ENCODE assay signal across 1 cellular context in the genomic region with DNA sequence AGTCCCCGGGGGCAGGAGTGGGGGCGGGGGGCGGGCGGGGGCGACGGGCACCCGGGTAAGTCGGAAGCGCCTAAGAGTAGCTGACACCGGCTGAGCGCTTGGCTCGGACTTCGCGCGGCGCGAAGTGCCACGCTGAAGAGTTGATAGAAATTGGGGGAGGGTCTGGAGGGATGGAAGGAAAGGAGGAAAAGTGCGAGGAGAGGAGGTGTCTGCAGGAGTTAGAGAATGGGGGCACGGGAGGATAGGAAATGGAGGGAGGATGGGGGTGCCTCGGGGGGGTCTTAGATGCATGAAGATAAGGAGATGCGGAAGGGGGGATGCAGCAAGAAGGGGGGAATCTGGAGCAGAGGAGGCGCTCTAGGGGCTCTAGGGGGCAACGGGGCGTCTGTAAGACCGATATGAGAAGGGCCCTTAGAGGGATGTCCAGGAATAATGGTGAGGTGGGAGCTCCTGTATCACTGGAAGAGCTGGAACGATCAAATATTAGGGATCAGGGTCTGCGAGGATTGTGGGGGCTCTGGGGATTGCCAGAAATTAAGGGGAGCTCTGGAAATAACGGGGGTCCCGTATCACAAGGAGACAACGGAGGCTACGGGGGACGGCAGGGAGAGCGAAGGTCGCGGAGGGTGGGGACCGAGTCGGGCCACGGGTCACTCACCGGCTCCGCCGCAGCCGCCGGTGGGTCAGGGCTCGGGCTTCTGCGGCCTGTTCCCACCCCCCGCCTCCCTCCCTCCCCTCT.
TF ChIP-seq lines count a peak whose summit lies in the region.

MYPOP (minus strand) TSS at position 702 of the 739 bp plus-strand sequence. CDS start 840 bp downstream, outside the sequence.

TF ChIP-seq in K562, 482 proteins besides CTCF, POLR2A, EP300 and RAD21 (continued from another document and continues in another):
- TF ChIP-seq, protein P1, sequence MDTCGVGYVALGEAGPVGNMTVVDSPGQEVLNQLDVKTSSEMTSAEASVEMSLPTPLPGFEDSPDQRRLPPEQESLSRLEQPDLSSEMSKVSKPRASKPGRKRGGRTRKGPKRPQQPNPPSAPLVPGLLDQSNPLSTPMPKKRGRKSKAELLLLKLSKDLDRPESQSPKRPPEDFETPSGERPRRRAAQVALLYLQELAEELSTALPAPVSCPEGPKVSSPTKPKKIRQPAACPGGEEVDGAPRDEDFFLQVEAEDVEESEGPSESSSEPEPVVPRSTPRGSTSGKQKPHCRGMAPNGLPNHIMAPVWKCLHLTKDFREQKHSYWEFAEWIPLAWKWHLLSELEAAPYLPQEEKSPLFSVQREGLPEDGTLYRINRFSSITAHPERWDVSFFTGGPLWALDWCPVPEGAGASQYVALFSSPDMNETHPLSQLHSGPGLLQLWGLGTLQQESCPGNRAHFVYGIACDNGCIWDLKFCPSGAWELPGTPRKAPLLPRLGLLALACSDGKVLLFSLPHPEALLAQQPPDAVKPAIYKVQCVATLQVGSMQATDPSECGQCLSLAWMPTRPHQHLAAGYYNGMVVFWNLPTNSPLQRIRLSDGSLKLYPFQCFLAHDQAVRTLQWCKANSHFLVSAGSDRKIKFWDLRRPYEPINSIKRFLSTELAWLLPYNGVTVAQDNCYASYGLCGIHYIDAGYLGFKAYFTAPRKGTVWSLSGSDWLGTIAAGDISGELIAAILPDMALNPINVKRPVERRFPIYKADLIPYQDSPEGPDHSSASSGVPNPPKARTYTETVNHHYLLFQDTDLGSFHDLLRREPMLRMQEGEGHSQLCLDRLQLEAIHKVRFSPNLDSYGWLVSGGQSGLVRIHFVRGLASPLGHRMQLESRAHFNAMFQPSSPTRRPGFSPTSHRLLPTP (IDR thresholded peaks at IDR 0.05; ENCODE audit: borderline replicate concordance, extremely low read depth, insufficient read length), result no peak
- TF ChIP-seq ARID1B (IDR thresholded peaks at IDR 0.05) (0 out of 2 replicates have a peak, but pooled peaks have one; percentile 32), ZZZ3 (IDR thresholded peaks at IDR 0.05) (no peak), ZNF134 (CRISPR knock-in tag; conservative IDR thresholded peaks at IDR 0.05) (no peak), DPF2 (IDR thresholded peaks at IDR 0.05) (peak; percentile 26; the same call in 1 of the 2 replicates), EWSR1 (IDR thresholded peaks at IDR 0.05; ENCODE audit: borderline replicate concordance, low read depth, partially characterized antibody) (no peak), BRF1 (IDR thresholded peaks at IDR 0.05; ENCODE audit: borderline replicate concordance, extremely low read depth, insufficient read length) (no peak), KAT8 (IDR thresholded peaks at IDR 0.05; ENCODE audit: low read depth) (no peak), ZFX (CRISPR knock-in tag; IDR thresholded peaks at IDR 0.05) (peak; percentile 66), FIP1L1 (IDR thresholded peaks at IDR 0.05; ENCODE audit: low read depth, low read length, poor library complexity, severe bottlenecking) (no peak), FOSL1 (tag; conservative IDR thresholded peaks at IDR 0.05) (no peak), FOXO4 (CRISPR knock-in tag; IDR thresholded peaks at IDR 0.05) (no peak), FOS (IDR thresholded peaks at IDR 0.05; ENCODE audit: extremely low read depth, insufficient read length) (no peak), BDP1 (IDR thresholded peaks at IDR 0.05; ENCODE audit: insufficient read depth, insufficient read length) (no peak), HES1 (IDR thresholded peaks at IDR 0.05; ENCODE audit: low read depth) (no peak), MTF1 (CRISPR knock-in tag; IDR thresholded peaks at IDR 0.05; ENCODE audit: borderline replicate concordance) (no peak), ZNF24 (IDR thresholded peaks at IDR 0.05) (no peak), XRCC5 (IDR thresholded peaks at IDR 0.05; ENCODE audit: low read depth, low read length) (no peak), POLR2G (IDR thresholded peaks at IDR 0.05; ENCODE audit: low read depth, low read length) (peak; percentile 64; the same call in 1 of the 2 replicates), ATF7 (IDR thresholded peaks at IDR 0.05) (no peak), HMG20A (CRISPR knock-in tag; conservative IDR thresholded peaks at IDR 0.05) (no peak), TAF7 (tag; IDR thresholded peaks at IDR 0.05) (no peak), MITF (IDR thresholded peaks at IDR 0.05) (no peak), XRCC4 (IDR thresholded peaks at IDR 0.05; ENCODE audit: extremely low read depth, insufficient read depth, insufficient read length) (no peak), TSC22D4 (tag; IDR thresholded peaks at IDR 0.05) (no peak), FOXK1 (CRISPR knock-in tag; IDR thresholded peaks at IDR 0.05; ENCODE audit: borderline replicate concordance) (0 out of 2 replicates have a peak, but pooled peaks have one; percentile 51), POLR2H (tag; IDR thresholded peaks at IDR 0.05; ENCODE audit: low read depth) (no peak), ZNF740 (CRISPR knock-in tag; IDR thresholded peaks at IDR 0.05) (0 out of 2 replicates have a peak, but pooled peaks have one; percentile 21), ZNF740 (tag; IDR thresholded peaks at IDR 0.05) (no peak), PCBP2 (IDR thresholded peaks at IDR 0.05; ENCODE audit: low read depth, low read length, poor library complexity, severe bottlenecking) (no peak), ZNF431 (CRISPR knock-in tag; IDR thresholded peaks at IDR 0.05) (no peak), RUNX1 (IDR thresholded peaks at IDR 0.05; ENCODE audit: low read depth) (no peak), ZC3H8 (IDR thresholded peaks at IDR 0.05) (no peak), RCOR1 (IDR thresholded peaks at IDR 0.05; ENCODE audit: borderline replicate concordance in 1 of 2, low read depth in 2 of 2, low read length in 2 of 2) (no peak), MIER1 (IDR thresholded peaks at IDR 0.05; ENCODE audit: low read depth) (peak; percentile 43; the same call in 1 of the 2 replicates), NR2C2 (CRISPR knock-in tag; IDR thresholded peaks at IDR 0.05) (no peak), NR2C2 (tag; IDR thresholded peaks at IDR 0.05) (0 out of 2 replicates have a peak, but pooled peaks have one; percentile 35), HDAC1 (IDR thresholded peaks at IDR 0.05) (0 out of 4 replicates have a peak, but pooled peaks of 1 of the 2 experiments have one; percentile 31), BCOR (IDR thresholded peaks at IDR 0.05) (peak; percentile 30; the same call in 1 of the 2 replicates), RFX5 (IDR thresholded peaks at IDR 0.05; ENCODE audit: low read depth, low read length) (no peak), NR0B1 (IDR thresholded peaks at IDR 0.05; ENCODE audit: partially characterized antibody) (no peak), HNRNPLL (IDR thresholded peaks at IDR 0.05; ENCODE audit: low read depth, low read length, poor library complexity, severe bottlenecking) (no peak), ZNF263 (CRISPR knock-in tag; IDR thresholded peaks at IDR 0.05; ENCODE audit: borderline replicate concordance) (no peak), KLF6 (CRISPR knock-in tag; IDR thresholded peaks at IDR 0.05; ENCODE audit: borderline replicate concordance) (no peak), SMARCB1 (IDR thresholded peaks at IDR 0.05; ENCODE audit: insufficient read length, low read depth) (no peak), SMARCC2 (IDR thresholded peaks at IDR 0.05; ENCODE audit: low read depth) (no peak), NR2F6 (CRISPR knock-in tag; IDR thresholded peaks at IDR 0.05) (no peak)
- TF ChIP-seq, protein P2, sequence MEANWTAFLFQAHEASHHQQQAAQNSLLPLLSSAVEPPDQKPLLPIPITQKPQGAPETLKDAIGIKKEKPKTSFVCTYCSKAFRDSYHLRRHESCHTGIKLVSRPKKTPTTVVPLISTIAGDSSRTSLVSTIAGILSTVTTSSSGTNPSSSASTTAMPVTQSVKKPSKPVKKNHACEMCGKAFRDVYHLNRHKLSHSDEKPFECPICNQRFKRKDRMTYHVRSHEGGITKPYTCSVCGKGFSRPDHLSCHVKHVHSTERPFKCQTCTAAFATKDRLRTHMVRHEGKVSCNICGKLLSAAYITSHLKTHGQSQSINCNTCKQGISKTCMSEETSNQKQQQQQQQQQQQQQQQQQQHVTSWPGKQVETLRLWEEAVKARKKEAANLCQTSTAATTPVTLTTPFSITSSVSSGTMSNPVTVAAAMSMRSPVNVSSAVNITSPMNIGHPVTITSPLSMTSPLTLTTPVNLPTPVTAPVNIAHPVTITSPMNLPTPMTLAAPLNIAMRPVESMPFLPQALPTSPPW (CRISPR knock-in tag; IDR thresholded peaks at IDR 0.05), result no peak
- TF ChIP-seq, protein P3, sequence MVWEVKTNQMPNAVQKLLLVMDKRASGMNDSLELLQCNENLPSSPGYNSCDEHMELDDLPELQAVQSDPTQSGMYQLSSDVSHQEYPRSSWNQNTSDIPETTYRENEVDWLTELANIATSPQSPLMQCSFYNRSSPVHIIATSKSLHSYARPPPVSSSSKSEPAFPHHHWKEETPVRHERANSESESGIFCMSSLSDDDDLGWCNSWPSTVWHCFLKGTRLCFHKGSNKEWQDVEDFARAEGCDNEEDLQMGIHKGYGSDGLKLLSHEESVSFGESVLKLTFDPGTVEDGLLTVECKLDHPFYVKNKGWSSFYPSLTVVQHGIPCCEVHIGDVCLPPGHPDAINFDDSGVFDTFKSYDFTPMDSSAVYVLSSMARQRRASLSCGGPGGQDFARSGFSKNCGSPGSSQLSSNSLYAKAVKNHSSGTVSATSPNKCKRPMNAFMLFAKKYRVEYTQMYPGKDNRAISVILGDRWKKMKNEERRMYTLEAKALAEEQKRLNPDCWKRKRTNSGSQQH (CRISPR knock-in tag; IDR thresholded peaks at IDR 0.05), result no peak
- TF ChIP-seq, protein P4, sequence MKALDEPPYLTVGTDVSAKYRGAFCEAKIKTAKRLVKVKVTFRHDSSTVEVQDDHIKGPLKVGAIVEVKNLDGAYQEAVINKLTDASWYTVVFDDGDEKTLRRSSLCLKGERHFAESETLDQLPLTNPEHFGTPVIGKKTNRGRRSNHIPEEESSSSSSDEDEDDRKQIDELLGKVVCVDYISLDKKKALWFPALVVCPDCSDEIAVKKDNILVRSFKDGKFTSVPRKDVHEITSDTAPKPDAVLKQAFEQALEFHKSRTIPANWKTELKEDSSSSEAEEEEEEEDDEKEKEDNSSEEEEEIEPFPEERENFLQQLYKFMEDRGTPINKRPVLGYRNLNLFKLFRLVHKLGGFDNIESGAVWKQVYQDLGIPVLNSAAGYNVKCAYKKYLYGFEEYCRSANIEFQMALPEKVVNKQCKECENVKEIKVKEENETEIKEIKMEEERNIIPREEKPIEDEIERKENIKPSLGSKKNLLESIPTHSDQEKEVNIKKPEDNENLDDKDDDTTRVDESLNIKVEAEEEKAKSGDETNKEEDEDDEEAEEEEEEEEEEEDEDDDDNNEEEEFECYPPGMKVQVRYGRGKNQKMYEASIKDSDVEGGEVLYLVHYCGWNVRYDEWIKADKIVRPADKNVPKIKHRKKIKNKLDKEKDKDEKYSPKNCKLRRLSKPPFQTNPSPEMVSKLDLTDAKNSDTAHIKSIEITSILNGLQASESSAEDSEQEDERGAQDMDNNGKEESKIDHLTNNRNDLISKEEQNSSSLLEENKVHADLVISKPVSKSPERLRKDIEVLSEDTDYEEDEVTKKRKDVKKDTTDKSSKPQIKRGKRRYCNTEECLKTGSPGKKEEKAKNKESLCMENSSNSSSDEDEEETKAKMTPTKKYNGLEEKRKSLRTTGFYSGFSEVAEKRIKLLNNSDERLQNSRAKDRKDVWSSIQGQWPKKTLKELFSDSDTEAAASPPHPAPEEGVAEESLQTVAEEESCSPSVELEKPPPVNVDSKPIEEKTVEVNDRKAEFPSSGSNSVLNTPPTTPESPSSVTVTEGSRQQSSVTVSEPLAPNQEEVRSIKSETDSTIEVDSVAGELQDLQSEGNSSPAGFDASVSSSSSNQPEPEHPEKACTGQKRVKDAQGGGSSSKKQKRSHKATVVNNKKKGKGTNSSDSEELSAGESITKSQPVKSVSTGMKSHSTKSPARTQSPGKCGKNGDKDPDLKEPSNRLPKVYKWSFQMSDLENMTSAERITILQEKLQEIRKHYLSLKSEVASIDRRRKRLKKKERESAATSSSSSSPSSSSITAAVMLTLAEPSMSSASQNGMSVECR (CRISPR knock-in tag; IDR thresholded peaks at IDR 0.05), result no peak
